ENCODE assay signal across 1 cellular context in genomic region chr6:7170117-7170732, GRCh38.
TF ChIP-seq lines count a peak whose summit lies in the region.

No MANE protein-coding gene starts in this region.

TF ChIP-seq in K562, 482 proteins besides CTCF, POLR2A, EP300 and RAD21 (continued from another document and continues in another):
- TF ChIP-seq ZBTB49 (CRISPR knock-in tag; IDR thresholded peaks at IDR 0.05; ENCODE audit: borderline replicate concordance) = no peak
- TF ChIP-seq MNT (conservative IDR thresholded peaks at IDR 0.05) = no peak
- TF ChIP-seq POLR2AphosphoS5 (IDR thresholded peaks at IDR 0.05; ENCODE audit: control insufficient read depth, insufficient read depth, low read depth, low read length) = no peak
- no peak for TF ChIP-seq ZNF551 (CRISPR knock-in tag; IDR thresholded peaks at IDR 0.05)
- TF ChIP-seq NR4A1 (CRISPR knock-in tag; IDR thresholded peaks at IDR 0.05) = 0 out of 2 replicates have a peak, but pooled peaks have one; percentile 22
- no peak for TF ChIP-seq NR4A1 (tag; IDR thresholded peaks at IDR 0.05)
- no peak for TF ChIP-seq ZEB2 (IDR thresholded peaks at IDR 0.05)
- no peak for TF ChIP-seq PHF20 (IDR thresholded peaks at IDR 0.05; ENCODE audit: partially characterized antibody)
- 0 out of 2 replicates have a peak, but pooled peaks have one; percentile 40 for TF ChIP-seq ERF (CRISPR knock-in tag; IDR thresholded peaks at IDR 0.05)
- TF ChIP-seq AFF1 (IDR thresholded peaks at IDR 0.05; ENCODE audit: low read depth in 1 of 2, partially characterized antibody in 2 of 2) = no peak
- TF ChIP-seq HNRNPL (IDR thresholded peaks at IDR 0.05; ENCODE audit: low read depth, low read length) = no peak
- TF ChIP-seq EZH2 (IDR thresholded peaks at IDR 0.05; ENCODE audit: borderline replicate concordance, low read depth, low read length) = no peak
- TF ChIP-seq ZNF639 (CRISPR knock-in tag; conservative IDR thresholded peaks at IDR 0.05 in 1 of 2, IDR thresholded peaks at IDR 0.05 in 1 of 2) = peak in 1 of 2 experiments; percentile 54; a peak in 1 of 4 replicates
- no peak for TF ChIP-seq TAF15 (IDR thresholded peaks at IDR 0.05; ENCODE audit: low read depth, low read length)
- no peak for TF ChIP-seq PTRF (tag; IDR thresholded peaks at IDR 0.05)
- no peak for TF ChIP-seq SRSF3 (IDR thresholded peaks at IDR 0.05; ENCODE audit: insufficient read depth, low read length)
- TF ChIP-seq ZNF445 (CRISPR knock-in tag; IDR thresholded peaks at IDR 0.05; ENCODE audit: low read depth) = no peak
- TF ChIP-seq HINFP (tag; conservative IDR thresholded peaks at IDR 0.05; ENCODE audit: low read depth) = no peak
- no peak for TF ChIP-seq TFE3 (CRISPR knock-in tag; IDR thresholded peaks at IDR 0.05)
- no peak for TF ChIP-seq ELK1 (CRISPR knock-in tag; IDR thresholded peaks at IDR 0.05)
- no peak for TF ChIP-seq BRF2 (IDR thresholded peaks at IDR 0.05; ENCODE audit: borderline replicate concordance, insufficient read depth, insufficient read length)
- TF ChIP-seq HES1 (IDR thresholded peaks at IDR 0.05; ENCODE audit: low read depth) = no peak
- no peak for TF ChIP-seq CUX1 (CRISPR knock-in tag; IDR thresholded peaks at IDR 0.05)
- TF ChIP-seq ZBTB5 (IDR thresholded peaks at IDR 0.05) = no peak
- 0 out of 2 replicates have a peak, but pooled peaks have one; percentile 36 for TF ChIP-seq ZNF212 (CRISPR knock-in tag; IDR thresholded peaks at IDR 0.05)
- TF ChIP-seq RBM39 (optimal IDR thresholded peaks at IDR 0.05; ENCODE audit: low read depth, low read length) = no peak
- TF ChIP-seq ELF4 (CRISPR knock-in tag; IDR thresholded peaks at IDR 0.05) = 0 out of 2 replicates have a peak, but pooled peaks have one; percentile 30
- TF ChIP-seq SREBF2 (CRISPR knock-in tag; IDR thresholded peaks at IDR 0.05) = no peak
